Comparison of ENCODE assay signal across 21 cellular contexts in the genomic region with DNA sequence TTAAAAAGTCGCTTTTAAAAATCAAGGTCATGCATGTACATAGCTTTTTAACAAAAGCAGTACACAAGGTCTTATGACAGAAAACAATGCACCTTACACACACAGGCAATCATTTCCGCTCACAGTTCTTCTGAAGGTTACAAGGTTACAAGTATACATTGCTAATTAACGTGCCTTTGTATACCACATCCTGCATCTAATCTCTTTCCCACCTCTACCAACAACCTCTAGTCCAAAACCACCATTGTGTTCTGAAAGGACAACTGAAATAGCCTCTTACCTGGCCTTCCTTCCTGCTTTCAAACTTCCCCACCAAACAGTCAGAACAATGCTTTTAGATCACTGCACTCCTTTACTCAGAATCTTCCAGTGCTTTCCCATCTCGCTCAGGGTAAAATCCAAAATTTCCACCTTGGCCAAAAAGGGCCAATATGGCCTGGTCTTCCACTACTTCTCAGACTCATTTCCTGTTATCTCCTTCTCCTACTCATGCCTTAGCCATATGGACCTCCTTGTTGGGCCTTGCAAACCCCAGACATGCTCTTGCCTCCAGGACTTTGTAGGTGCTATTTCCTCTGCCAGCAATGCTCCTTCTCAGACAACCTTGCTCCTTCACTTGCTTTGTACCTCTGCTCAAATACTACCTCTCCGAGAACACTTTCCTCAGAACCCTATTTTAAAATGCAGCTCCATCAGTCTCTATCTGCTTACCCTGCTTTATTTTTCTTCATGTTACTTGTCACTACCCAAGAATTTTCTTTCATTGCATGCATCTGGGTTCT.
DNase-seq lines count a peak whose midpoint lies in the region; ATAC-seq and TF ChIP-seq lines count a peak whose summit lies in the region.
"Had no signal": no experiment of that assay in that cellular context is flagged by ENCODE, and none has a peak within 500 bp of the region (broad histone marks: within the 10 kb centered on the region; RNA-seq: fewer than 3 reads in every experiment).

No MANE protein-coding gene starts in this region.

- H3K27me3 ChIP-seq in naive thymus-derived CD4-positive, alpha-beta T cell (ENCODE audit: control insufficient read depth in 2 of 2, insufficient read depth in 2 of 2, low read length in 2 of 2): no peaks in the 10 kb centered on the region
- H3K27me3 ChIP-seq in uterus (no peaks in the 10 kb centered on the region), endodermal cell (ENCODE audit: control insufficient read depth, insufficient read depth, low read length, poor library complexity, severe bottlenecking) (no peaks in the 10 kb centered on the region)
- H3K27me3 ChIP-seq: ascending aorta, right lobe of liver had no signal

- 88 to 95% methylated on average over 5 of the region's 5 CpGs for WGBS in endodermal cell (ENCODE audit: insufficient coverage in 1 of 2, insufficient read length in 1 of 2), 2 experiments

- no peak overlapping the region for H3K9ac ChIP-seq in endodermal cell (ENCODE audit: extremely low read depth, low read length, poor library complexity, severe bottlenecking)

- TF ChIP-seq CTCF in uterus (IDR thresholded peaks at IDR 0.05) (no peak), endodermal cell (conservative IDR thresholded peaks at IDR 0.05) (no peak)

- H3K27ac ChIP-seq in naive thymus-derived CD4-positive, alpha-beta T cell (ENCODE audit: low read depth, low read length): peak overlapping the region; percentile 33
- H3K27ac ChIP-seq in uterus (no peak overlapping the region), endodermal cell (ENCODE audit: low read depth, low read length) (no peak overlapping the region)
- H3K27ac ChIP-seq: ascending aorta, right lobe of liver had no signal

- peak overlapping the region; percentile 91 for H3K27ac Mint-ChIP-seq in activated CD4-positive, alpha-beta T cell treated with anti-CD3 and anti-CD28 coated beads, Interleukin-2, amount 10 ng/mL, durations not matched to agents 7 days and 5 days
- peak overlapping the region; percentile 68 for H3K27ac Mint-ChIP-seq in activated CD8-positive, alpha-beta T cell treated with anti-CD3 and anti-CD28 coated beads, Interleukin-2, amount 10 ng/mL, durations not matched to agents 7 days and 5 days
- H3K27ac Mint-ChIP-seq in naive thymus-derived CD4-positive, alpha-beta T cell: peak overlapping the region; percentile 58 to 95 (median 89)
- H3K27ac Mint-ChIP-seq in endodermal cell: no peak overlapping the region
- H3K27ac Mint-ChIP-seq: B cell; stimulated activated naive CD8-positive, alpha-beta T cell treated with anti-CD3 and anti-CD28 coated beads, Interleukin-15, Interleukin-2, amounts not matched to agents 100 ng/mL and 50 ng/mL, for 24 hours; type B pancreatic cell had no signal

- H3K4me1 ChIP-seq in naive thymus-derived CD4-positive, alpha-beta T cell (ENCODE audit: control insufficient read depth in 2 of 2, insufficient read depth in 2 of 2, low read length in 2 of 2): peaks cover 8 to 23% of the 10 kb centered on the region in 2 donors
- no peaks in the 10 kb centered on the region for H3K4me1 ChIP-seq in uterus
- H3K4me1 ChIP-seq in endodermal cell (ENCODE audit: control insufficient read depth, insufficient read depth, low read length): peaks cover 6% of the 10 kb centered on the region
- H3K4me1 ChIP-seq: ascending aorta, right lobe of liver had no signal

- peak; percentile 51 for ATAC-seq in GM18508 (IDR thresholded peaks at IDR 0.05; ENCODE audit: insufficient read depth, unreplicated experiment)
- peak; percentile 90 for ATAC-seq in activated CD8-positive, alpha-beta T cell treated with anti-CD3 and anti-CD28 coated beads, Interleukin-2, amount 10 ng/mL, durations not matched to agents 7 days and 5 days
- ATAC-seq in naive thymus-derived CD4-positive, alpha-beta T cell: peak; percentile 84
- ATAC-seq: left ventricle myocardium superior had no signal

- H3K27me3 Mint-ChIP-seq in activated CD4-positive, alpha-beta T cell treated with anti-CD3 and anti-CD28 coated beads, Interleukin-2, amount 10 ng/mL, durations not matched to agents 7 days and 5 days: no peaks in the 10 kb centered on the region
- H3K27me3 Mint-ChIP-seq in activated CD8-positive, alpha-beta T cell treated with anti-CD3 and anti-CD28 coated beads, Interleukin-2, amount 10 ng/mL, durations not matched to agents 7 days and 5 days (ENCODE audit: low read depth): no peaks in the 10 kb centered on the region
- no peaks in the 10 kb centered on the region for H3K27me3 Mint-ChIP-seq in naive thymus-derived CD4-positive, alpha-beta T cell
- no peaks in the 10 kb centered on the region for H3K27me3 Mint-ChIP-seq in endodermal cell (ENCODE audit: insufficient read depth)
- H3K27me3 Mint-ChIP-seq: B cell; IgD-negative memory B cell; stimulated activated naive CD8-positive, alpha-beta T cell treated with anti-CD3 and anti-CD28 coated beads, Interleukin-15, Interleukin-2, amounts not matched to agents 100 ng/mL and 50 ng/mL, for 24 hours; type B pancreatic cell had no signal

- intact Hi-C loops in naive thymus-derived CD4-positive, alpha-beta T cell (cut with micrococcal nuclease): loop anchor here (5.0 to 10.0 kb wide), 2 partner anchors 53 to 301 kb away; no protein-coding TSS in a partner anchor
- intact Hi-C loops in uterus (cut with DNase I; ENCODE audit: low total_unique reads): no loop called here

- TF ChIP-seq POLR2A in uterus (IDR thresholded peaks at IDR 0.05): no peak

- peaks cover 21% of the 10 kb centered on the region for H3K36me3 Mint-ChIP-seq in activated CD4-positive, alpha-beta T cell treated with anti-CD3 and anti-CD28 coated beads, Interleukin-2, amount 10 ng/mL, durations not matched to agents 7 days and 5 days (ENCODE audit: low read depth)
- peaks cover 29% of the 10 kb centered on the region for H3K36me3 Mint-ChIP-seq in activated CD8-positive, alpha-beta T cell treated with anti-CD3 and anti-CD28 coated beads, Interleukin-2, amount 10 ng/mL, durations not matched to agents 7 days and 5 days (ENCODE audit: low read depth)
- H3K36me3 Mint-ChIP-seq in naive thymus-derived CD4-positive, alpha-beta T cell: peaks cover 0 to 34% (median 5%) of the 10 kb centered on the region in 5 donors
- H3K36me3 Mint-ChIP-seq in endodermal cell (ENCODE audit: low read depth): peaks cover 15% of the 10 kb centered on the region

- DNase-seq in activated CD4-positive, alpha-beta T cell treated with anti-CD3 and anti-CD28 coated beads, Interleukin-2, amount 10 ng/mL, durations not matched to agents 7 days and 5 days: peak; percentile 44
- DNase-seq in activated CD4-positive, alpha-beta T cell treated with anti-CD3 and anti-CD28 coated beads, Interleukin-2, amount 50 U/mL, for 48 hours: no peak
- DNase-seq in activated CD8-positive, alpha-beta T cell treated with anti-CD3 and anti-CD28 coated beads, Interleukin-2, amount 10 ng/mL, durations not matched to agents 7 days and 5 days: peak; percentile 39
- DNase-seq in naive thymus-derived CD4-positive, alpha-beta T cell: peak in 6 of 9 donors; percentile 23 to 67 (median 54)
- no peak for DNase-seq in stimulated activated CD8-positive, alpha-beta memory T cell treated with anti-CD3 and anti-CD28 coated beads, Interleukin-4, amount 100 ng/mL, for 48 hours
- DNase-seq in uterus (no peak), endodermal cell (no peak)
- DNase-seq: activated effector memory CD4-positive, alpha-beta T cell treated with anti-CD3 and anti-CD28 coated beads, Interleukin-2, amount 50 U/mL, for 16 hours; cerebellar nuclear complex; HCEC 1CT; head of caudate nucleus; left ventricle myocardium superior; NCI-H2171 treated with DMSO at 0.1 percent for 48 hours; NCI-H69; right lobe of liver had no signal

- H3K4me3 Mint-ChIP-seq in activated CD4-positive, alpha-beta T cell treated with anti-CD3 and anti-CD28 coated beads, Interleukin-2, amount 10 ng/mL, durations not matched to agents 7 days and 5 days: peak overlapping the region; percentile 24
- peak overlapping the region; percentile 42 for H3K4me3 Mint-ChIP-seq in activated CD8-positive, alpha-beta T cell treated with anti-CD3 and anti-CD28 coated beads, Interleukin-2, amount 10 ng/mL, durations not matched to agents 7 days and 5 days
- H3K4me3 Mint-ChIP-seq in naive thymus-derived CD4-positive, alpha-beta T cell: peak overlapping the region in 8 of 10 donors; percentile 18 to 82 (median 44)
- no peak overlapping the region for H3K4me3 Mint-ChIP-seq in endodermal cell
- H3K4me3 Mint-ChIP-seq: B cell; IgD-negative memory B cell; stimulated activated naive CD8-positive, alpha-beta T cell treated with anti-CD3 and anti-CD28 coated beads, Interleukin-15, Interleukin-2, amounts not matched to agents 100 ng/mL and 50 ng/mL, for 24 hours; type B pancreatic cell had no signal

- H3K9me3 Mint-ChIP-seq in activated CD4-positive, alpha-beta T cell treated with anti-CD3 and anti-CD28 coated beads, Interleukin-2, amount 10 ng/mL, durations not matched to agents 7 days and 5 days: peaks cover 2% of the 10 kb centered on the region
- H3K9me3 Mint-ChIP-seq in activated CD8-positive, alpha-beta T cell treated with anti-CD3 and anti-CD28 coated beads, Interleukin-2, amount 10 ng/mL, durations not matched to agents 7 days and 5 days (ENCODE audit: insufficient read depth): no peaks in the 10 kb centered on the region
- H3K9me3 Mint-ChIP-seq in naive thymus-derived CD4-positive, alpha-beta T cell: peaks cover 0 to 10% (median 0%) of the 10 kb centered on the region in 11 donors
- H3K9me3 Mint-ChIP-seq in endodermal cell: no peaks in the 10 kb centered on the region
- H3K9me3 Mint-ChIP-seq: stimulated activated naive CD8-positive, alpha-beta T cell treated with anti-CD3 and anti-CD28 coated beads, Interleukin-15, Interleukin-2, amounts not matched to agents 100 ng/mL and 50 ng/mL, for 24 hours had no signal

- H3K36me3 ChIP-seq in naive thymus-derived CD4-positive, alpha-beta T cell (ENCODE audit: control insufficient read depth in 2 of 3, insufficient read depth in 3 of 3, low read length in 3 of 3): no peaks in the 10 kb centered on the region
- H3K36me3 ChIP-seq in uterus (no peaks in the 10 kb centered on the region), endodermal cell (ENCODE audit: control insufficient read depth, insufficient read depth, low read length) (peaks cover 14% of the 10 kb centered on the region)
- H3K36me3 ChIP-seq: right lobe of liver had no signal

- no peaks in the 10 kb centered on the region for H3K9me3 ChIP-seq in naive thymus-derived CD4-positive, alpha-beta T cell (ENCODE audit: control insufficient read depth in 2 of 3, low read length in 3 of 3)
- H3K9me3 ChIP-seq in uterus: no peaks in the 10 kb centered on the region
- no peaks in the 10 kb centered on the region for H3K9me3 ChIP-seq in endodermal cell (ENCODE audit: control insufficient read depth, low read length)
- H3K9me3 ChIP-seq: ascending aorta, right lobe of liver had no signal

- H3K4me3 ChIP-seq in naive thymus-derived CD4-positive, alpha-beta T cell (ENCODE audit: low read length): no peak overlapping the region
- H3K4me3 ChIP-seq in uterus (no peak overlapping the region), endodermal cell (ENCODE audit: low read length) (no peak overlapping the region)
- H3K4me3 ChIP-seq: ascending aorta, right lobe of liver had no signal

- POLR2A ChIA-PET in activated CD4-positive, alpha-beta T cell treated with anti-CD3 and anti-CD28 coated beads, Interleukin-2, amount 10 ng/mL, durations not matched to agents 7 days and 5 days (lab: Charles Lee): no interaction called here
- POLR2A ChIA-PET in activated CD8-positive, alpha-beta T cell treated with anti-CD3 and anti-CD28 coated beads, Interleukin-2, amount 10 ng/mL, durations not matched to agents 7 days and 5 days (lab: Charles Lee): interaction anchor here (0.6 kb wide), 2 partner anchors 22 to 1570 kb away, joined by 3 read pairs; no protein-coding TSS in a partner anchor
- POLR2A ChIA-PET in naive thymus-derived CD4-positive, alpha-beta T cell (lab: Charles Lee): interaction anchor here (1.3 kb wide), 1 partner anchor 58 kb away, joined by 3 read pairs; no protein-coding TSS in a partner anchor

- peaks cover 29% of the 10 kb centered on the region for H3K4me1 Mint-ChIP-seq in activated CD4-positive, alpha-beta T cell treated with anti-CD3 and anti-CD28 coated beads, Interleukin-2, amount 10 ng/mL, durations not matched to agents 7 days and 5 days
- peaks cover 34% of the 10 kb centered on the region for H3K4me1 Mint-ChIP-seq in activated CD8-positive, alpha-beta T cell treated with anti-CD3 and anti-CD28 coated beads, Interleukin-2, amount 10 ng/mL, durations not matched to agents 7 days and 5 days (ENCODE audit: low read depth)
- H3K4me1 Mint-ChIP-seq in naive thymus-derived CD4-positive, alpha-beta T cell: peaks cover 14 to 37% (median 35%) of the 10 kb centered on the region in 7 donors
- peaks cover 24% of the 10 kb centered on the region for H3K4me1 Mint-ChIP-seq in endodermal cell
- H3K4me1 Mint-ChIP-seq: B cell had no signal

- CTCF ChIA-PET in activated CD4-positive, alpha-beta T cell treated with anti-CD3 and anti-CD28 coated beads, Interleukin-2, amount 10 ng/mL, durations not matched to agents 7 days and 5 days (lab: Charles Lee): interaction anchor here (0.7 kb wide), 1 partner anchor 40 kb away, joined by 3 read pairs; no protein-coding TSS in a partner anchor
- CTCF ChIA-PET in activated CD8-positive, alpha-beta T cell treated with anti-CD3 and anti-CD28 coated beads, Interleukin-2, amount 10 ng/mL, durations not matched to agents 7 days and 5 days (lab: Charles Lee): no interaction called here
- CTCF ChIA-PET in naive thymus-derived CD4-positive, alpha-beta T cell (lab: Charles Lee): interaction anchor here (0.7 to 1.0 kb wide), 2 partner anchors 15 to 67 kb away, joined by 3 read pairs; no protein-coding TSS in a partner anchor

Comparison
In these comparisons a context has a peak if more than half of its experiments do, and no peak if none do; other contexts are left out.
1. DNase-seq: peak in activated CD4-positive, alpha-beta T cell treated with anti-CD3 and anti-CD28 coated beads, Interleukin-2, amount 10 ng/mL, durations not matched to agents 7 days and 5 days (single experiment), activated CD8-positive, alpha-beta T cell treated with anti-CD3 and anti-CD28 coated beads, Interleukin-2, amount 10 ng/mL, durations not matched to agents 7 days and 5 days (single experiment) and naive thymus-derived CD4-positive, alpha-beta T cell (6 of 9); none in activated CD4-positive, alpha-beta T cell treated with anti-CD3 and anti-CD28 coated beads, Interleukin-2, amount 50 U/mL, for 48 hours (0 of 2), stimulated activated CD8-positive, alpha-beta memory T cell treated with anti-CD3 and anti-CD28 coated beads, Interleukin-4, amount 100 ng/mL, for 48 hours (single experiment), uterus (0 of 2) and endodermal cell (single experiment).
2. Peak in every context shown above with its lines, with median percentiles within 50 percentile points of each other: ATAC-seq.